In genomic region chr2:105486762-105487141, GRCh38 we compare ENCODE assay signal across 16 cellular contexts.
DNase-seq lines count a peak whose midpoint lies in the region; ATAC-seq and TF ChIP-seq lines count a peak whose summit lies in the region.
"Had no signal": no experiment of that assay in that cellular context is flagged by ENCODE, and none has a peak within 500 bp of the region (broad histone marks: within the 10 kb centered on the region; RNA-seq: fewer than 3 reads in every experiment).

No MANE protein-coding gene starts in this region.

- H3K4me3 ChIP-seq in right atrium auricular region: no peak overlapping the region

- H3K4me1 Mint-ChIP-seq in stimulated activated memory B cell treated with anti-CD40 and anti-IgM and Interleukin-4, amounts not matched to agents 10 μg/mL and 1 μg/mL and 100 μg/mL, for 72 hours: no peaks in the 10 kb centered on the region
- H3K4me1 Mint-ChIP-seq: CD14-positive monocyte had no signal

- peaks cover 5% of the 10 kb centered on the region for H3K9me3 Mint-ChIP-seq in stimulated activated memory B cell treated with anti-CD40 and anti-IgM and Interleukin-4, amounts not matched to agents 10 μg/mL and 1 μg/mL and 100 μg/mL, for 72 hours

- ATAC-seq in Right ventricle myocardium superior (ENCODE audit: poor library complexity): no peak
- peak; percentile 36 for ATAC-seq in sciatic nerve
- ATAC-seq in stimulated activated memory B cell treated with anti-CD40 and anti-IgM and Interleukin-4, amounts not matched to agents 10 μg/mL and 1 μg/mL and 100 μg/mL, for 72 hours: no peak
- ATAC-seq in omental fat pad (ENCODE audit: low FRiP score): no peak

- intact Hi-C loops in Right ventricle myocardium superior (cut with DNase I): loop anchor here (5.0 kb wide), 1 partner anchor 44 kb away; no protein-coding TSS in a partner anchor
- intact Hi-C loops in sciatic nerve (cut with DNase I): no loop called here

- peaks cover 8% of the 10 kb centered on the region for H3K27me3 Mint-ChIP-seq in stimulated activated memory B cell treated with anti-CD40 and anti-IgM and Interleukin-4, amounts not matched to agents 10 μg/mL and 1 μg/mL and 100 μg/mL, for 72 hours

- H3K36me3 Mint-ChIP-seq in stimulated activated memory B cell treated with anti-CD40 and anti-IgM and Interleukin-4, amounts not matched to agents 10 μg/mL and 1 μg/mL and 100 μg/mL, for 72 hours: no peaks in the 10 kb centered on the region
- H3K36me3 Mint-ChIP-seq: CD14-positive monocyte had no signal

- H3K4me1 ChIP-seq in right atrium auricular region: peaks cover 0 to 22% of the 10 kb centered on the region in 2 donors

- no peak for TF ChIP-seq CTCF in right atrium auricular region (IDR thresholded peaks at IDR 0.05)
- TF ChIP-seq CTCF in omental fat pad (IDR thresholded peaks at IDR 0.05): no peak

- peaks cover 0 to 3% of the 10 kb centered on the region in 2 donors for H3K9me3 ChIP-seq in right atrium auricular region

- H3K4me3 Mint-ChIP-seq in stimulated activated memory B cell treated with anti-CD40 and anti-IgM and Interleukin-4, amounts not matched to agents 10 μg/mL and 1 μg/mL and 100 μg/mL, for 72 hours: no peak overlapping the region
- H3K4me3 Mint-ChIP-seq: CD14-positive monocyte had no signal

- peak; percentile 44 for DNase-seq in right atrium auricular region (ENCODE audit: low spot score)
- no peak for DNase-seq in Right ventricle myocardium superior
- DNase-seq in amniotic stem cell (lab: John Stamatoyannopoulos, UW): peak; percentile 45
- DNase-seq in sciatic nerve (ENCODE audit: low spot score): no peak
- no peak for DNase-seq in effector CD8-positive, alpha-beta T cell (lab: John Stamatoyannopoulos, UW)
- no peak for DNase-seq in omental fat pad (ENCODE audit: low spot score)
- DNase-seq: AML-193, DMS 273 treated with DMSO at 0.1 percent for 48 hours, GDM1, Kasumi-1, NCI-H1105, NCI-H187, NCI-H345, NCI-H526 treated with DMSO at 0.1 percent for 48 hours had no signal

- no peaks in the 10 kb centered on the region for H3K27me3 ChIP-seq in right atrium auricular region

- H3K27ac ChIP-seq in right atrium auricular region: no peak overlapping the region

- H3K36me3 ChIP-seq in right atrium auricular region: no peaks in the 10 kb centered on the region

- no peak overlapping the region for H3K27ac Mint-ChIP-seq in stimulated activated memory B cell treated with anti-CD40 and anti-IgM and Interleukin-4, amounts not matched to agents 10 μg/mL and 1 μg/mL and 100 μg/mL, for 72 hours
- H3K27ac Mint-ChIP-seq: CD14-positive monocyte had no signal

Comparison
In these comparisons a context has a peak if more than half of its experiments do, and no peak if none do; other contexts are left out.
1. DNase-seq: peak in right atrium auricular region (single experiment) and amniotic stem cell (single experiment); none in Right ventricle myocardium superior (single experiment), sciatic nerve (single experiment), effector CD8-positive, alpha-beta T cell (single experiment) and omental fat pad (single experiment).